In genomic region chr4:25454491-25454890, GRCh38 we compare ENCODE assay signal across 35 cellular contexts.
"Had no signal": no experiment of that assay in that cellular context is flagged by ENCODE, and none has a peak within 500 bp of the region (broad histone marks: within the 10 kb centered on the region; RNA-seq: fewer than 3 reads in every experiment).

No MANE protein-coding gene starts in this region.

- H3K27ac ChIP-seq: adrenal gland, Peyer's patch, RWPE1, VCaP had no signal

- H3K4me1 ChIP-seq: adrenal gland, Peyer's patch had no signal

- H3K27me3 ChIP-seq: adrenal gland, Peyer's patch had no signal

- H3K4me3 ChIP-seq: adrenal gland, Peyer's patch had no signal

- H3K36me3 ChIP-seq: adrenal gland, Peyer's patch had no signal

- ATAC-seq: activated naive CD4-positive, alpha-beta T cell treated with anti-CD3 and anti-CD28 coated beads, Interleukin-2, amount 50 U/mL, for 72 hours; activated T-cell treated with anti-CD3 and anti-CD28 coated beads, Interleukin-2, amount 50 U/mL, for 4 hours; PC-3; Right ventricle myocardium inferior; SK-N-SH treated with all-trans-retinoic acid at 6 μM for 48 hours had no signal

- DNase-seq: activated B cell treated with CpG ODN at 0.5 μM for 24 hours; activated CD4-positive, alpha-beta memory T cell treated with anti-CD3 and anti-CD28 coated beads for 36 hours; activated CD4-positive, alpha-beta T cell treated with anti-CD3 and anti-CD28 coated beads for 4 hours; activated CD4-positive, alpha-beta T cell treated with anti-CD3 and anti-CD28 coated beads, Interleukin-2, amount 50 U/mL, for 1 hour; activated CD4-positive, CD25-positive, alpha-beta regulatory T cell treated with anti-CD3 and anti-CD28 coated beads, Interleukin-2, amount 50 U/mL, for 72 hours; activated CD8-positive, alpha-beta memory T cell treated with anti-CD3 and anti-CD28 coated beads, Interleukin-2, amount 50 U/mL, for 4 hours; activated gamma-delta T cell treated with Interleukin-2 at 50 U/mL for 16 hours; activated naive CD4-positive, alpha-beta T cell treated with anti-CD3 and anti-CD28 coated beads for 36 hours; activated T-cell treated with anti-CD3 and anti-CD28 coated beads for 4 hours; activated T-cell treated with anti-CD3 and anti-CD28 coated beads, Interleukin-2, amount 50 U/mL, for 4 hours; adrenal gland; Karpas-422; KBM-7; NCI-H1048; NCI-H1105 treated with DMSO at 0.1 percent for 48 hours; NCI-H1436; NCI-H1694; NCI-H1930; NCI-H2081 treated with DMSO at 0.1 percent for 48 hours; NCI-H510A treated with DMSO at 0.1 percent for 48 hours; NCI-H526 treated with DMSO at 0.1 percent for 48 hours; NCI-H82; NK-92 treated with Interleukin-12 subunit alpha and Interleukin-12 subunit beta, amount 100 ng/mL, for 24 hours; PC-3; Peyer's patch; SIG-M5; SW 1271; T-helper 1 cell; T-helper 2 cell; T-helper 9 cell had no signal

- H3K9me3 ChIP-seq: adrenal gland, Peyer's patch had no signal
